ENCODE assay signal across 25 cellular contexts in genomic region chr9:126510564-126510963, GRCh38.
"Had no signal": no experiment of that assay in that cellular context is flagged by ENCODE, and none has a peak within 500 bp of the region (broad histone marks: within the 10 kb centered on the region; RNA-seq: fewer than 3 reads in every experiment).

No MANE protein-coding gene starts in this region.

- H3K27me3 ChIP-seq: foreskin keratinocyte had no signal

- H3K27ac ChIP-seq: body of pancreas, foreskin keratinocyte, lower lobe of right lung, psoas muscle, skin epidermis, stomach, suprapubic skin, tibial nerve, uterus had no signal

- DNase-seq: activated CD4-positive, alpha-beta T cell treated with anti-CD3 and anti-CD28 coated beads, Interleukin-2, amount 10 ng/mL, durations not matched to agents 7 days and 5 days; activated CD4-positive, CD25-positive, alpha-beta regulatory T cell treated with anti-CD3 and anti-CD28 coated beads, Interleukin-2, amount 50 U/mL, for 72 hours; activated gamma-delta T cell treated with Interleukin-2 at 50 U/mL for 16 hours; activated T-cell treated with anti-CD3 and anti-CD28 coated beads, Interleukin-2, amount 50 U/mL, for 1 hour; anterior cingulate cortex; body of pancreas; caudate nucleus; dermis blood vessel endothelial cell; effector CD8-positive, alpha-beta T cell; foreskin keratinocyte; hippocampal formation; lower lobe of right lung; mesendoderm; naive B cell; psoas muscle; stimulated activated CD4-positive, alpha-beta T cell treated with anti-CD3 and anti-CD28 coated beads, Interleukin-15, amount 100 ng/mL, for 24 hours; stomach; uterus had no signal

- H3K9me3 ChIP-seq: body of pancreas, lower lobe of right lung, psoas muscle, stomach, suprapubic skin, tibial nerve, uterus had no signal

- H3K36me3 Mint-ChIP-seq: activated naive CD4-positive, alpha-beta T cell treated with anti-CD3 and anti-CD28 coated beads, Interleukin-2, amount 50 U/mL, for 24 hours; naive B cell; stimulated activated memory B cell treated with anti-CD40 and anti-IgM and Interleukin-4, amounts not matched to agents 10 μg/mL and 1 μg/mL and 100 μg/mL, for 72 hours had no signal

- H3K9me3 Mint-ChIP-seq: activated CD4-positive, alpha-beta T cell treated with anti-CD3 and anti-CD28 coated beads, Interleukin-2, amount 10 ng/mL, durations not matched to agents 7 days and 5 days; activated naive CD4-positive, alpha-beta T cell treated with anti-CD3 and anti-CD28 coated beads, Interleukin-2, amount 50 U/mL, for 24 hours; naive B cell; stimulated activated memory B cell treated with anti-CD40 and anti-IgM and Interleukin-4, amounts not matched to agents 10 μg/mL and 1 μg/mL and 100 μg/mL, for 72 hours; T-helper 1 cell treated with Interleukin-12 subunit alpha and Interleukin-12 subunit beta and Interleukin-4 antibody, amounts not matched to agents 30 μg/mL and 1 μg/mL, for 36 hours had no signal

- H3K4me3 Mint-ChIP-seq: activated CD4-positive, alpha-beta T cell treated with anti-CD3 and anti-CD28 coated beads, Interleukin-2, amount 10 ng/mL, durations not matched to agents 7 days and 5 days; activated naive CD4-positive, alpha-beta T cell treated with anti-CD3 and anti-CD28 coated beads, Interleukin-2, amount 50 U/mL, for 24 hours; stimulated activated memory B cell treated with anti-CD40 and anti-IgM and Interleukin-4, amounts not matched to agents 10 μg/mL and 1 μg/mL and 100 μg/mL, for 72 hours; T-helper 1 cell treated with Interleukin-12 subunit alpha and Interleukin-12 subunit beta and Interleukin-4 antibody, amounts not matched to agents 30 μg/mL and 1 μg/mL, for 36 hours had no signal

- H3K4me1 Mint-ChIP-seq: activated CD4-positive, alpha-beta T cell treated with anti-CD3 and anti-CD28 coated beads, Interleukin-2, amount 10 ng/mL, durations not matched to agents 7 days and 5 days; activated naive CD4-positive, alpha-beta T cell treated with anti-CD3 and anti-CD28 coated beads, Interleukin-2, amount 50 U/mL, for 24 hours had no signal

- H3K4me3 ChIP-seq: body of pancreas, lower lobe of right lung, psoas muscle, skin epidermis, stomach, suprapubic skin, tibial nerve, uterus had no signal

- H3K4me1 ChIP-seq: foreskin keratinocyte, psoas muscle, uterus had no signal

- H3K36me3 ChIP-seq: lower lobe of right lung, suprapubic skin, uterus had no signal

- ATAC-seq: body of pancreas; foreskin keratinocyte; lower lobe of right lung; psoas muscle; right cardiac atrium; stimulated activated memory B cell treated with anti-CD40 and anti-IgM and Interleukin-4, amounts not matched to agents 10 μg/mL and 1 μg/mL and 100 μg/mL, for 72 hours had no signal

- H3K27ac Mint-ChIP-seq: activated CD4-positive, alpha-beta T cell treated with anti-CD3 and anti-CD28 coated beads, Interleukin-2, amount 10 ng/mL, durations not matched to agents 7 days and 5 days; activated naive CD4-positive, alpha-beta T cell treated with anti-CD3 and anti-CD28 coated beads, Interleukin-2, amount 50 U/mL, for 24 hours; naive B cell; stimulated activated memory B cell treated with anti-CD40 and anti-IgM and Interleukin-4, amounts not matched to agents 10 μg/mL and 1 μg/mL and 100 μg/mL, for 72 hours; T-helper 1 cell treated with Interleukin-12 subunit alpha and Interleukin-12 subunit beta and Interleukin-4 antibody, amounts not matched to agents 30 μg/mL and 1 μg/mL, for 36 hours had no signal
